In genomic region chr9:134384811-134385479, GRCh38 we compare ENCODE assay signal across 12 cellular contexts. TPM values are rescaled to one million over a fixed set of nuclear protein-coding genes. Genes with fewer than 3 reads are reported as not detected.
DNase-seq lines count a peak whose midpoint lies in the region; ATAC-seq and TF ChIP-seq lines count a peak whose summit lies in the region.
"Had no signal": no experiment of that assay in that cellular context is flagged by ENCODE, and none has a peak within 500 bp of the region (broad histone marks: within the 10 kb centered on the region; RNA-seq: fewer than 3 reads in every experiment).

No MANE protein-coding gene starts in this region.

- CTCF ChIA-PET in SK-N-SH (lab: Yijun Ruan, JAX), result interaction anchor here (0.8 to 2.5 kb wide), 3 partner anchors 15 to 216 kb away, joined by 3 to 8 read pairs (median 5); no protein-coding TSS in a partner anchor
- CTCF ChIA-PET in CD4-positive, alpha-beta T cell (lab: Charles Lee), result no interaction called here

- H3K9me3 ChIP-seq in SK-N-SH (no peaks in the 10 kb centered on the region), mucosa of descending colon (no peaks in the 10 kb centered on the region), tibial nerve (no peaks in the 10 kb centered on the region)
- H3K9me3 ChIP-seq in CD4-positive, alpha-beta T cell (ENCODE audit: control insufficient read depth, low read length), result no peaks in the 10 kb centered on the region

- no peak overlapping the region for H3K9ac ChIP-seq in SK-N-SH

- TF ChIP-seq CTCF in SK-N-SH (IDR thresholded peaks at IDR 0.05) (no peak), dorsolateral prefrontal cortex (IDR thresholded peaks at IDR 0.05 in 54 of 56, conservative IDR thresholded peaks at IDR 0.05 in 2 of 56; ENCODE audit: low read depth in 1 of 56, partially characterized antibody in 56 of 56) (peak in 8 of 56 donors; percentile 4 to 40 (median 24)), mucosa of descending colon (IDR thresholded peaks at IDR 0.05) (no peak), tibial nerve (IDR thresholded peaks at IDR 0.05) (peak in 1 of 5 experiments; percentile 20)
- TF ChIP-seq CTCF in CD4-positive, alpha-beta T cell (IDR thresholded peaks at IDR 0.05), result no peak

- no peak overlapping the region for H2AFZ ChIP-seq in SK-N-SH (ENCODE audit: low read depth)

- ATAC-seq in SK-N-SH treated with all-trans-retinoic acid at 6 μM for 48 hours, result peak; percentile 49
- ATAC-seq in mucosa of descending colon, result peak; percentile 3
- no peak for ATAC-seq in CD4-positive, alpha-beta T cell (ENCODE audit: poor library complexity)
- no peak for ATAC-seq in HG02884 (IDR thresholded peaks at IDR 0.05; ENCODE audit: unreplicated experiment)

- H3F3A ChIP-seq in SK-N-SH (replicated peaks; ENCODE audit: insufficient read depth), result no peaks in the 10 kb centered on the region

- H3K4me1 ChIP-seq in SK-N-SH (ENCODE audit: control insufficient read depth in 1 of 2, insufficient read depth in 2 of 2, low read depth in 1 of 2, low read length in 1 of 2), result peaks cover 0 to 61% of the 10 kb centered on the region in 2 experiments; a peak in 2 of 4 replicates
- H3K4me1 ChIP-seq in mucosa of descending colon (ENCODE audit: low read depth), result peaks cover 65% of the 10 kb centered on the region
- H3K4me1 ChIP-seq in tibial nerve, result peaks cover 3 to 100% (median 96%) of the 10 kb centered on the region in 4 donors

- H3K27me3 ChIP-seq in SK-N-SH (ENCODE audit: insufficient read depth) (no peaks in the 10 kb centered on the region), dorsolateral prefrontal cortex (no peaks in the 10 kb centered on the region), tibial nerve (no peaks in the 10 kb centered on the region)
- no peaks in the 10 kb centered on the region for H3K27me3 ChIP-seq in CD4-positive, alpha-beta T cell (ENCODE audit: control insufficient read depth, insufficient read depth, low read length)

- WGBS in SK-N-SH (ENCODE audit: low lambda C conversion rate), result 86% methylated on average over 4 of the region's 19 CpGs
- WGBS in tibial nerve, 2 donors, result 36 to 73% methylated on average over 8 to 16 of the region's 19 CpGs

- H3K36me3 Mint-ChIP-seq in CD4-positive, alpha-beta T cell (ENCODE audit: low read depth), result no peaks in the 10 kb centered on the region

- H3K4me1 Mint-ChIP-seq in CD4-positive, alpha-beta T cell (ENCODE audit: low read depth), result peaks cover 27% of the 10 kb centered on the region

- POLR2A ChIA-PET in SK-N-SH (lab: Yijun Ruan, JAX), result interaction anchor here (1.0 kb wide), 1 partner anchor 9 kb away, joined by 3 read pairs; no protein-coding TSS in a partner anchor
- POLR2A ChIA-PET in CD4-positive, alpha-beta T cell (lab: Charles Lee), result interaction anchor here (1.1 kb wide), 1 partner anchor 11 kb away, joined by 3 read pairs; no protein-coding TSS in a partner anchor

- peaks cover 98% of the 10 kb centered on the region for H4K20me1 ChIP-seq in SK-N-SH (ENCODE audit: insufficient read depth)

- no peaks in the 10 kb centered on the region for H3K9me3 Mint-ChIP-seq in CD4-positive, alpha-beta T cell
- H3K9me3 Mint-ChIP-seq: nephron had no signal

- H3K27ac ChIP-seq in SK-N-SH (ENCODE audit: low read depth in 2 of 2, low read length in 1 of 2) (peak overlapping the region in 1 of 2 experiments; percentile 12; a peak in 1 of 4 replicates), dorsolateral prefrontal cortex (peak overlapping the region in 58 of 59 donors; percentile 28 to 95 (median 85)), tibial nerve (peak overlapping the region; percentile 47 to 96 (median 84))
- no peak overlapping the region for H3K27ac ChIP-seq in CD4-positive, alpha-beta T cell (ENCODE audit: low read depth, low read length)
- H3K27ac ChIP-seq: 22Rv1 had no signal

- H3K9me2 ChIP-seq in SK-N-SH, result no peaks in the 10 kb centered on the region

- TF ChIP-seq POLR2A in tibial nerve (IDR thresholded peaks at IDR 0.05), result no peak

- TF ChIP-seq EP300 in SK-N-SH (IDR thresholded peaks at IDR 0.05; ENCODE audit: borderline replicate concordance in 1 of 2, low read depth in 1 of 2, low read length in 1 of 2) (no peak), tibial nerve (IDR thresholded peaks at IDR 0.05) (peak in 1 of 2 donors; percentile 70)

- no peak overlapping the region for H3K4me3 Mint-ChIP-seq in CD4-positive, alpha-beta T cell
- H3K4me3 Mint-ChIP-seq: nephron had no signal

- no peak overlapping the region for H3K4me2 ChIP-seq in SK-N-SH

- no peak for TF ChIP-seq RAD21 in SK-N-SH (IDR thresholded peaks at IDR 0.05; ENCODE audit: low read length)

- H3K27ac Mint-ChIP-seq in CD4-positive, alpha-beta T cell, result no peak overlapping the region
- H3K27ac Mint-ChIP-seq: nephron had no signal

- no peak overlapping the region for H3K4me3 ChIP-seq in SK-N-SH (ENCODE audit: low read depth in 2 of 2, low read length in 1 of 2)
- H3K4me3 ChIP-seq in dorsolateral prefrontal cortex, result no peak overlapping the region
- H3K4me3 ChIP-seq in mucosa of descending colon, result no peak overlapping the region
- H3K4me3 ChIP-seq in tibial nerve, result no peak overlapping the region

- no peaks in the 10 kb centered on the region for H3K36me3 ChIP-seq in SK-N-SH (replicated peaks in 1 of 2; ENCODE audit: control insufficient read depth in 1 of 2, insufficient read depth in 2 of 2, low read length in 1 of 2)
- no peaks in the 10 kb centered on the region for H3K36me3 ChIP-seq in mucosa of descending colon (ENCODE audit: low read depth)
- no peaks in the 10 kb centered on the region for H3K36me3 ChIP-seq in tibial nerve

- no peaks in the 10 kb centered on the region for H3K27me3 Mint-ChIP-seq in CD4-positive, alpha-beta T cell

- intact Hi-C loops in dorsolateral prefrontal cortex (cut with DNase I), result no loop called here
- intact Hi-C loops in mucosa of descending colon (cut with DNase I, micrococcal nuclease), result no loop called here
- intact Hi-C loops in CD4-positive, alpha-beta T cell (cut with DNase I, micrococcal nuclease), result no loop called here

- DNase-seq in SK-N-SH, result no peak
- DNase-seq in dorsolateral prefrontal cortex, result peak; percentile 57 to 82 (median 75)
- no peak for DNase-seq in mucosa of descending colon
- DNase-seq in tibial nerve (ENCODE audit: low spot score in 2 of 2), result no peak
- DNase-seq in CD4-positive, alpha-beta T cell, result no peak
- DNase-seq in T-helper 1 cell, result no peak
- DNase-seq: GF-D8, NCI-H2171 had no signal

- H3K79me2 ChIP-seq in SK-N-SH (ENCODE audit: insufficient read depth), result peaks cover 28% of the 10 kb centered on the region; the same call in 1 of the 2 replicates

TF ChIP-seq in SK-N-SH treated with all-trans-retinoic acid at 6 μM for 48 hours, 23 proteins besides CTCF, POLR2A, EP300 and RAD21 (continues in another document):
- TF ChIP-seq OSR1 (CRISPR knock-in tag; IDR thresholded peaks at IDR 0.05) (no peak), SNAI2 (CRISPR knock-in tag; IDR thresholded peaks at IDR 0.05) (no peak), PATZ1 (CRISPR knock-in tag; IDR thresholded peaks at IDR 0.05; ENCODE audit: borderline replicate concordance) (no peak), GLIS3 (CRISPR knock-in tag; IDR thresholded peaks at IDR 0.05) (no peak), TOX (CRISPR knock-in tag; IDR thresholded peaks at IDR 0.05; ENCODE audit: borderline replicate concordance) (no peak), ESRRG (CRISPR knock-in tag; IDR thresholded peaks at IDR 0.05) (no peak), ZNF565 (CRISPR knock-in tag; conservative IDR thresholded peaks at IDR 0.05; ENCODE audit: low read depth) (no peak)

TF ChIP-seq in SK-N-SH, 30 proteins besides CTCF, POLR2A, EP300 and RAD21 (continues in another document):
- TF ChIP-seq ZBTB33 (IDR thresholded peaks at IDR 0.05; ENCODE audit: borderline replicate concordance, low read depth), result no peak
- no peak for TF ChIP-seq MAX (IDR thresholded peaks at IDR 0.05; ENCODE audit: low read depth)
- no peak for TF ChIP-seq POLR2AphosphoS5 (IDR thresholded peaks at IDR 0.05; ENCODE audit: low read depth, low read length)
- no peak for TF ChIP-seq GABPA (IDR thresholded peaks at IDR 0.05; ENCODE audit: low read depth)
- no peak for TF ChIP-seq RFX5 (IDR thresholded peaks at IDR 0.05; ENCODE audit: low read length)
- no peak for TF ChIP-seq MXI1 (IDR thresholded peaks at IDR 0.05; ENCODE audit: low read depth, low read length)
- TF ChIP-seq NFIC (IDR thresholded peaks at IDR 0.05; ENCODE audit: borderline replicate concordance), result no peak
- TF ChIP-seq PBX3 (IDR thresholded peaks at IDR 0.05), result no peak
- no peak for TF ChIP-seq CHD2 (IDR thresholded peaks at IDR 0.05; ENCODE audit: low read length, partially characterized antibody)

RNA-seq across cellular contexts. Expression of gene RXRA, which starts 58.7 kb away (rescaled TPM):
- 5.2 and 7.6 TPM in 2 replicates for polyA plus RNA-seq in SK-N-SH (2012; rRNA removed)
- polyA plus RNA-seq in SK-N-SH (2012; cell fraction: cytosol; rRNA removed), result 3.4 and 5.5 TPM in 2 replicates
- 8.0 and 8.8 TPM in 2 replicates for polyA plus RNA-seq in SK-N-SH (2012; cell fraction: nucleus; rRNA removed)
- 100 to 1,000 TPM in 4 of 120 experiments, 10 to 100 TPM in 116; 32.1 to 133 (median 55.1) TPM for total RNA-seq in dorsolateral prefrontal cortex
- 100 to 1,000 TPM in 1 of 3 donors, 10 to 100 TPM in 2; 75.2 to 101 (median 85.3) TPM for total RNA-seq in mucosa of descending colon
- total RNA-seq in tibial nerve, result 10 to 100 TPM; 53.5 to 61.5 (median 56.5) TPM
- 1 to 10 TPM; 7.3 to 8.4 TPM for total RNA-seq in CD4-positive, alpha-beta T cell

Comparison
In these comparisons a context has a peak if more than half of its experiments do, and no peak if none do; other contexts are left out.
1. ATAC-seq: peak in SK-N-SH treated with all-trans-retinoic acid at 6 μM for 48 hours (single experiment) and mucosa of descending colon (single experiment); none in CD4-positive, alpha-beta T cell (single experiment) and HG02884 (single experiment).
2. DNase-seq: peak in dorsolateral prefrontal cortex (10 of 10); none in SK-N-SH (single experiment), mucosa of descending colon (0 of 3), tibial nerve (0 of 2), CD4-positive, alpha-beta T cell (0 of 10) and T-helper 1 cell (0 of 5).